In the genomic region with DNA sequence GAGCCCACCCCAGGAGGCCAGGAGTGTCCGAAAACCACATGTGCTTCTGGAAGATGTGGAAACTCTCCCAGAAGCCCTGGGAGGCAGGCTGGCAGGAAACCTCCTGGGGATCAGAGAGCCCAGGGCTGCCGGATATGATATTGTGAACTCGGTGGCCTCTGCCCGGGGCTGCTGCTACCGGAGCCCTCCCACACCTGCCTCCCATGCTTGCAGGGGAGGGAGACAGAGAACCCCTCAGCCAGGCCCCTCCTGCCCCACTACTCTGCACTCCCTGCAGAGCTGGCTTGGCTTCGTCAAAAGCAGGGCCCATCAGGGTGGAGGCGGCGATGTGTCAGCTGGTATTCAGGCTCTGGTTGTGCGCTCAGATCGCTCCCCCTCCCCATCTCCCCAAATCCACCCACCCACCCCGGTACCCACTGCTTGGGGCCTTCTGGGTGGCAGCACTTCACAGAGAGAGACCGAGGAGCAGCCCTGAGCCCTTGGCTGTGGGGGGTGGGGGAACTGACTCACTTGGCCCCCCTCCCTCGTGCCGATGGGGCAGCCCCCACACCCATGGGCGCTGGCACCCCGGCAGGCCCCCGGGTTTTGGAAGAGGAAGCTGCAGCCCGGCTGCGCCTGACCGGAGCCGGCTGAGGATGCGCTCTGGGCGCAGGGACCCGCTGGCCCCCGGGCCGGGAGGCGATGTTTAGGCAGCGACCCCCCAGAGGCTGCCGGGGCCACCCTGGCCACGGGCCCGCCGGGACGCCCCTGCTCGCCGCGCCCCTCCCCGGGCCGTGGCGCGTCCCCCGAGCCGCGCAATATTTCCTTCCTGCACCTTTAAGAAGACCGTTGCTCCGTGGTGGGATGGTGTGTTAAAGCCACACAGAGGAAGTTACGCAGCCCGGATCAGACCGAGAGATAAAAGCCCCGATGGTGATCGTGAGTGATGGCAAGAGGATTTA, we compare ENCODE assay signal across 8 cellular contexts. TPM values are rescaled to one million over a fixed set of nuclear protein-coding genes. Genes with fewer than 3 reads are reported as not detected.
DNase-seq lines count a peak whose midpoint lies in the region; ATAC-seq and TF ChIP-seq lines count a peak whose summit lies in the region.

No MANE protein-coding gene starts in this region.

- H4K20me1 ChIP-seq in Karpas-422 (ENCODE audit: insufficient read depth, low read depth, low read length): no peaks in the 10 kb centered on the region

- H3K4me1 ChIP-seq in heart left ventricle: peaks cover 0 to 45% (median 25%) of the 10 kb centered on the region in 12 donors
- no peaks in the 10 kb centered on the region for H3K4me1 ChIP-seq in Karpas-422 (ENCODE audit: low read length)

- H3K36me3 ChIP-seq in heart left ventricle (no peaks in the 10 kb centered on the region), Karpas-422 (ENCODE audit: insufficient read depth, low read length) (no peaks in the 10 kb centered on the region)

- no peak overlapping the region for H3K4me2 ChIP-seq in Karpas-422 (ENCODE audit: low read depth, low read length, poor library complexity, severe bottlenecking)

- no peak for TF ChIP-seq POLR2A in heart left ventricle (IDR thresholded peaks at IDR 0.05)

- intact Hi-C loops in heart left ventricle (cut with DNase I): loop anchor here in 2 of 10 donors (10.0 kb wide), 2 partner anchors 76 to 396 kb away; no protein-coding TSS in a partner anchor

- peak; percentile 32 for DNase-seq in NCI-H146 (lab: John Stamatoyannopoulos, UW)
- DNase-seq in NCI-H146 treated with DMSO at 0.1 percent for 48 hours (lab: John Stamatoyannopoulos, UW; ENCODE audit: unreplicated experiment): no peak
- DNase-seq in RWPE1 (ENCODE audit: low spot score): peak; percentile 40
- DNase-seq in activated effector memory CD4-positive, alpha-beta T cell treated with Interleukin-2 at 50 U/mL for 16 hours: peak; percentile 31
- DNase-seq in heart left ventricle: peak; percentile 27 to 64 (median 40)
- no peak for DNase-seq in skeletal muscle cell (ENCODE audit: low read depth)
- no peak for DNase-seq in Karpas-422

- H3K9me3 ChIP-seq in heart left ventricle (no peaks in the 10 kb centered on the region), Karpas-422 (ENCODE audit: low read length) (no peaks in the 10 kb centered on the region)

- POLR2A ChIA-PET in RWPE1 (lab: Yijun Ruan, JAX; ENCODE audit: low non-redundant PET): no interaction called here

- CTCF ChIA-PET in RWPE1 (lab: Yijun Ruan, JAX): interaction anchor here (0.6 to 3.0 kb wide), 3 partner anchors 9 to 75 kb away, joined by 3 to 15 read pairs (median 4); no protein-coding TSS in a partner anchor

- 7 to 20% (median 9%) methylated on average over 25 to 50 of the region's 50 CpGs for WGBS in heart left ventricle, 4 donors

- H3K9ac ChIP-seq in Karpas-422 (ENCODE audit: low read length): no peak overlapping the region

- H2AFZ ChIP-seq in Karpas-422 (ENCODE audit: low read length): no peak overlapping the region

- no peaks in the 10 kb centered on the region for H3K79me2 ChIP-seq in Karpas-422 (ENCODE audit: low read length)

- no peaks in the 10 kb centered on the region for H3K9me2 ChIP-seq in Karpas-422 (replicated peaks; ENCODE audit: insufficient read depth, low read length)

- TF ChIP-seq CTCF in RWPE1 (conservative IDR thresholded peaks at IDR 0.05; ENCODE audit: low read depth) (no peak), heart left ventricle (IDR thresholded peaks at IDR 0.05) (no peak)

- H3K27me3 ChIP-seq in heart left ventricle (peaks cover 2 to 62% (median 46%) of the 10 kb centered on the region in 9 donors), Karpas-422 (ENCODE audit: low read length) (no peaks in the 10 kb centered on the region)

- peak in 2 of 4 donors; percentile 21 to 40 for ATAC-seq in heart left ventricle
- no peak for ATAC-seq in GM19463 (IDR thresholded peaks at IDR 0.05; ENCODE audit: unreplicated experiment)

- H3K27ac ChIP-seq in RWPE1 (no peak overlapping the region), heart left ventricle (peak overlapping the region in 2 of 12 donors; percentile 42 to 55), Karpas-422 (ENCODE audit: low read length) (no peak overlapping the region)

- H3K4me3 ChIP-seq in heart left ventricle (peak overlapping the region; percentile 22 to 80 (median 69)), skeletal muscle cell (ENCODE audit: low read depth, low read length) (peak overlapping the region; percentile 58), Karpas-422 (ENCODE audit: low read length) (no peak overlapping the region)

RNA-seq across cellular contexts. Expression of gene NTNG2, which starts 0.8 kb away (rescaled TPM):
- 1 to 10 TPM in 7 of 9 donors, under 1 TPM in 2; 0.40 to 4.1 (median 2.5) TPM for total RNA-seq in heart left ventricle
- 1 to 10 TPM in 1 of 2 donors, under 1 TPM in 1; 0.28 to 2.2 TPM for polyA plus RNA-seq in heart left ventricle
- 0.40 and 2.5 TPM in 2 replicates for total RNA-seq in Karpas-422 (2014; rRNA removed; shearing (Covaris generic); ENCODE audit: low replicate concordance)

Comparison
In these comparisons a context has a peak if more than half of its experiments do, and no peak if none do; other contexts are left out.
1. DNase-seq: peak in NCI-H146 (single experiment), RWPE1 (single experiment), activated effector memory CD4-positive, alpha-beta T cell treated with Interleukin-2 at 50 U/mL for 16 hours (single experiment) and heart left ventricle (5 of 5); none in NCI-H146 treated with DMSO at 0.1 percent for 48 hours (single experiment), skeletal muscle cell (single experiment) and Karpas-422 (single experiment).